Comparison of ENCODE assay signal across 13 cellular contexts in genomic region chr7:2103071-2103898, GRCh38.
DNase-seq lines count a peak whose midpoint lies in the region; ATAC-seq, FAIRE-seq and TF ChIP-seq lines count a peak whose summit lies in the region.
"Had no signal": no experiment of that assay in that cellular context is flagged by ENCODE, and none has a peak within 500 bp of the region (broad histone marks: within the 10 kb centered on the region; RNA-seq: fewer than 3 reads in every experiment).

No MANE protein-coding gene starts in this region.

- H3K4me3 ChIP-seq in SK-N-SH (ENCODE audit: low read depth in 2 of 2, low read length in 1 of 2) (no peak overlapping the region), brain microvascular endothelial cell (ENCODE audit: low read depth, low read length) (no peak overlapping the region)
- H3K4me3 ChIP-seq: cardiac muscle cell had no signal

- H3K27me3 ChIP-seq in SK-N-SH (ENCODE audit: insufficient read depth) (no peaks in the 10 kb centered on the region), brain microvascular endothelial cell (replicated peaks) (no peaks in the 10 kb centered on the region)
- H3K27me3 ChIP-seq: cardiac muscle cell, esophagus squamous epithelium had no signal

- no peaks in the 10 kb centered on the region; the same call in 1 of the 2 replicates for H3K79me2 ChIP-seq in SK-N-SH (ENCODE audit: insufficient read depth)

- DNase-seq in SK-N-SH (no peak), brain microvascular endothelial cell (no peak), urothelium cell line (ENCODE audit: low spot score) (no peak), omental fat pad (ENCODE audit: low spot score) (no peak), cerebellar cortex (ENCODE audit: low spot score) (no peak), CD14-positive monocyte (ENCODE audit: low spot score) (no peak)
- no peak for DNase-seq in naive thymus-derived CD8-positive, alpha-beta T cell
- DNase-seq: esophagus squamous epithelium, NCI-H446 had no signal

- WGBS in SK-N-SH (ENCODE audit: low lambda C conversion rate), result 94% methylated on average over 35 of the region's 39 CpGs

- no peaks in the 10 kb centered on the region for H3K36me3 ChIP-seq in SK-N-SH (replicated peaks in 1 of 2; ENCODE audit: control insufficient read depth in 1 of 2, insufficient read depth in 2 of 2, low read length in 1 of 2)
- H3K36me3 ChIP-seq in brain microvascular endothelial cell (replicated peaks), result no peaks in the 10 kb centered on the region
- H3K36me3 ChIP-seq: cardiac muscle cell, esophagus squamous epithelium had no signal

- H3K27ac ChIP-seq in SK-N-SH (ENCODE audit: low read depth in 2 of 2, low read length in 1 of 2) (peak overlapping the region; percentile 32 to 91), brain microvascular endothelial cell (no peak overlapping the region)
- H3K27ac ChIP-seq: cardiac muscle cell had no signal

- CTCF ChIA-PET in SK-N-SH (lab: Yijun Ruan, JAX), result interaction anchor here (0.6 to 4.9 kb wide), 16 partner anchors 13 to 518 kb away, joined by 3 to 24 read pairs (median 6); no protein-coding TSS in a partner anchor

- H3K4me2 ChIP-seq in SK-N-SH, result peak overlapping the region; percentile 47; the same call in 1 of the 2 replicates

- no peaks in the 10 kb centered on the region for H3F3A ChIP-seq in SK-N-SH (replicated peaks; ENCODE audit: insufficient read depth)

- no peak for TF ChIP-seq EP300 in SK-N-SH (IDR thresholded peaks at IDR 0.05; ENCODE audit: borderline replicate concordance in 1 of 2, low read depth in 1 of 2, low read length in 1 of 2)

- no peaks in the 10 kb centered on the region for H3K27me3 Mint-ChIP-seq in naive thymus-derived CD8-positive, alpha-beta T cell
- H3K27me3 Mint-ChIP-seq in CD14-positive monocyte (ENCODE audit: low read depth in 3 of 3), result peaks cover 0 to 5% (median 2%) of the 10 kb centered on the region in 3 donors
- H3K27me3 Mint-ChIP-seq: activated T-cell treated with anti-CD3 and anti-CD28 coated beads, Interleukin-2, amount 50 U/mL, for 24 hours had no signal

- H3K36me3 Mint-ChIP-seq in naive thymus-derived CD8-positive, alpha-beta T cell, result no peaks in the 10 kb centered on the region
- H3K36me3 Mint-ChIP-seq in CD14-positive monocyte, result peaks cover 23 to 27% of the 10 kb centered on the region in 2 donors

- POLR2A ChIA-PET in SK-N-SH (lab: Yijun Ruan, JAX), result interaction anchor here (1.4 kb wide), 1 partner anchor 21 kb away, joined by 4 read pairs; no protein-coding TSS in a partner anchor
- POLR2A ChIA-PET in naive thymus-derived CD8-positive, alpha-beta T cell (lab: Charles Lee), result no interaction called here

- in situ Hi-C loops in brain microvascular endothelial cell (cut with HindIII; ENCODE audit: low pct_ligation_motif_present, low sequenced_read_pairs), result no loop called here

- peaks cover 32 to 57% (median 54%) of the 10 kb centered on the region in 4 donors for H3K4me1 Mint-ChIP-seq in naive thymus-derived CD8-positive, alpha-beta T cell
- H3K4me1 Mint-ChIP-seq in CD14-positive monocyte, result peaks cover 36% of the 10 kb centered on the region

- H2AFZ ChIP-seq in SK-N-SH (ENCODE audit: low read depth), result no peak overlapping the region

- H4K20me1 ChIP-seq in SK-N-SH (ENCODE audit: insufficient read depth), result no peaks in the 10 kb centered on the region

- peak overlapping the region in 9 of 10 donors; percentile 67 to 95 (median 84) for H3K27ac Mint-ChIP-seq in naive thymus-derived CD8-positive, alpha-beta T cell
- peak overlapping the region in 2 of 7 donors; percentile 26 to 42 for H3K27ac Mint-ChIP-seq in CD14-positive monocyte

- TF ChIP-seq RAD21 in SK-N-SH (IDR thresholded peaks at IDR 0.05; ENCODE audit: low read length), result no peak

- H3K4me3 Mint-ChIP-seq in naive thymus-derived CD8-positive, alpha-beta T cell, result peak overlapping the region in 5 of 10 donors; percentile 39 to 75 (median 58)
- no peak overlapping the region for H3K4me3 Mint-ChIP-seq in CD14-positive monocyte
- H3K4me3 Mint-ChIP-seq: activated T-cell treated with anti-CD3 and anti-CD28 coated beads, Interleukin-2, amount 50 U/mL, for 24 hours had no signal

- peak; percentile 91 for FAIRE-seq in urothelium cell line (lab: Jason Lieb, UNC)

- no peak for ATAC-seq in SK-N-SH treated with all-trans-retinoic acid at 6 μM for 48 hours
- no peak for ATAC-seq in naive thymus-derived CD8-positive, alpha-beta T cell
- no peak for ATAC-seq in omental fat pad (ENCODE audit: low FRiP score)

- intact Hi-C loops in CD14-positive monocyte (cut with micrococcal nuclease), result no loop called here

- H3K9me3 ChIP-seq in SK-N-SH, result no peaks in the 10 kb centered on the region
- H3K9me3 ChIP-seq: esophagus squamous epithelium had no signal

- H3K4me1 ChIP-seq in SK-N-SH (ENCODE audit: control insufficient read depth in 1 of 2, insufficient read depth in 2 of 2, low read depth in 1 of 2, low read length in 1 of 2), result peaks cover 25 to 83% of the 10 kb centered on the region in 2 experiments

- peaks cover 0 to 6% (median 0%) of the 10 kb centered on the region in 9 donors for H3K9me3 Mint-ChIP-seq in naive thymus-derived CD8-positive, alpha-beta T cell
- peaks cover 0 to 5% (median 0%) of the 10 kb centered on the region in 7 donors for H3K9me3 Mint-ChIP-seq in CD14-positive monocyte
- H3K9me3 Mint-ChIP-seq: nephron progenitor cell had no signal

- TF ChIP-seq CTCF in SK-N-SH (IDR thresholded peaks at IDR 0.05) (no peak), brain microvascular endothelial cell (IDR thresholded peaks at IDR 0.05; ENCODE audit: low read depth, low read length, missing control alignments) (peak; percentile 23), omental fat pad (IDR thresholded peaks at IDR 0.05) (no peak), CD14-positive monocyte (IDR thresholded peaks at IDR 0.05) (no peak)

- H3K9ac ChIP-seq in SK-N-SH, result no peak overlapping the region; the same call in 1 of the 2 replicates

- H3K9me2 ChIP-seq in SK-N-SH, result no peaks in the 10 kb centered on the region

TF ChIP-seq in SK-N-SH, 30 proteins besides CTCF, POLR2A, EP300 and RAD21 (continues in another document):
- no peak for TF ChIP-seq MEF2A (IDR thresholded peaks at IDR 0.05; ENCODE audit: borderline replicate concordance, low read depth)
- TF ChIP-seq GATA2 (CRISPR knock-in tag; IDR thresholded peaks at IDR 0.05), result no peak
- TF ChIP-seq, protein P1, sequence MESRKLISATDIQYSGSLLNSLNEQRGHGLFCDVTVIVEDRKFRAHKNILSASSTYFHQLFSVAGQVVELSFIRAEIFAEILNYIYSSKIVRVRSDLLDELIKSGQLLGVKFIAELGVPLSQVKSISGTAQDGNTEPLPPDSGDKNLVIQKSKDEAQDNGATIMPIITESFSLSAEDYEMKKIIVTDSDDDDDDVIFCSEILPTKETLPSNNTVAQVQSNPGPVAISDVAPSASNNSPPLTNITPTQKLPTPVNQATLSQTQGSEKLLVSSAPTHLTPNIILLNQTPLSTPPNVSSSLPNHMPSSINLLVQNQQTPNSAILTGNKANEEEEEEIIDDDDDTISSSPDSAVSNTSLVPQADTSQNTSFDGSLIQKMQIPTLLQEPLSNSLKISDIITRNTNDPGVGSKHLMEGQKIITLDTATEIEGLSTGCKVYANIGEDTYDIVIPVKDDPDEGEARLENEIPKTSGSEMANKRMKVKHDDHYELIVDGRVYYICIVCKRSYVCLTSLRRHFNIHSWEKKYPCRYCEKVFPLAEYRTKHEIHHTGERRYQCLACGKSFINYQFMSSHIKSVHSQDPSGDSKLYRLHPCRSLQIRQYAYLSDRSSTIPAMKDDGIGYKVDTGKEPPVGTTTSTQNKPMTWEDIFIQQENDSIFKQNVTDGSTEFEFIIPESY (IDR thresholded peaks at IDR 0.05; ENCODE audit: borderline replicate concordance, low read depth), result no peak
- no peak for TF ChIP-seq RXRA (IDR thresholded peaks at IDR 0.05; ENCODE audit: borderline replicate concordance, low read depth)
- no peak for TF ChIP-seq MAX (IDR thresholded peaks at IDR 0.05; ENCODE audit: low read depth)
- no peak for TF ChIP-seq POLR2AphosphoS5 (IDR thresholded peaks at IDR 0.05; ENCODE audit: low read depth, low read length)
- TF ChIP-seq JUND (IDR thresholded peaks at IDR 0.05), result no peak
- TF ChIP-seq GABPA (IDR thresholded peaks at IDR 0.05; ENCODE audit: low read depth), result no peak

TF ChIP-seq in SK-N-SH treated with all-trans-retinoic acid at 6 μM for 48 hours, 23 proteins besides CTCF, POLR2A, EP300 and RAD21:
- TF ChIP-seq CSDC2 (CRISPR knock-in tag; IDR thresholded peaks at IDR 0.05), result no peak
- no peak for TF ChIP-seq BACH2 (CRISPR knock-in tag; IDR thresholded peaks at IDR 0.05; ENCODE audit: borderline replicate concordance)
- TF ChIP-seq ESRRG (CRISPR knock-in tag; IDR thresholded peaks at IDR 0.05), result no peak
- TF ChIP-seq ZFP30 (CRISPR knock-in tag; IDR thresholded peaks at IDR 0.05), result no peak
- TF ChIP-seq ZC3H10 (CRISPR knock-in tag; IDR thresholded peaks at IDR 0.05), result no peak
- no peak for TF ChIP-seq GLIS3 (CRISPR knock-in tag; IDR thresholded peaks at IDR 0.05)
- TF ChIP-seq RARB (CRISPR knock-in tag; IDR thresholded peaks at IDR 0.05), result no peak
- TF ChIP-seq, protein P2, sequence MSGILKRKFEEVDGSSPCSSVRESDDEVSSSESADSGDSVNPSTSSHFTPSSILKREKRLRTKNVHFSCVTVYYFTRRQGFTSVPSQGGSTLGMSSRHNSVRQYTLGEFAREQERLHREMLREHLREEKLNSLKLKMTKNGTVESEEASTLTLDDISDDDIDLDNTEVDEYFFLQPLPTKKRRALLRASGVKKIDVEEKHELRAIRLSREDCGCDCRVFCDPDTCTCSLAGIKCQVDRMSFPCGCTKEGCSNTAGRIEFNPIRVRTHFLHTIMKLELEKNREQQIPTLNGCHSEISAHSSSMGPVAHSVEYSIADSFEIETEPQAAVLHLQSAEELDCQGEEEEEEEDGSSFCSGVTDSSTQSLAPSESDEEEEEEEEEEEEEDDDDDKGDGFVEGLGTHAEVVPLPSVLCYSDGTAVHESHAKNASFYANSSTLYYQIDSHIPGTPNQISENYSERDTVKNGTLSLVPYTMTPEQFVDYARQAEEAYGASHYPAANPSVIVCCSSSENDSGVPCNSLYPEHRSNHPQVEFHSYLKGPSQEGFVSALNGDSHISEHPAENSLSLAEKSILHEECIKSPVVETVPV (CRISPR knock-in tag; IDR thresholded peaks at IDR 0.05), result no peak
TF ChIP-seq in SK-N-SH treated with all-trans-retinoic acid at 6 μM for 48 hours: peak in this region for 0.
